Comparison of ENCODE assay signal across 8 cellular contexts in genomic region chr15:40941528-40942336, GRCh38. TPM values are rescaled to one million over a fixed set of nuclear protein-coding genes. Genes with fewer than 3 reads are reported as not detected.
DNase-seq lines count a peak whose midpoint lies in the region; ATAC-seq and TF ChIP-seq lines count a peak whose summit lies in the region.

No MANE protein-coding gene starts in this region.

- H3K4me3 ChIP-seq in SK-N-SH (ENCODE audit: low read depth in 2 of 2, low read length in 1 of 2) (peak overlapping the region; percentile 56 to 60), parathyroid adenoma (ENCODE audit: low read depth, low read length) (peak overlapping the region; percentile 47), upper lobe of right lung (peak overlapping the region; percentile 62)

- H3K27ac ChIP-seq in SK-N-SH (ENCODE audit: low read depth in 2 of 2, low read length in 1 of 2) (peak overlapping the region; percentile 33 to 85; a peak in 3 of 4 replicates), parathyroid adenoma (peak overlapping the region; percentile 69), upper lobe of right lung (peak overlapping the region; percentile 90)

- no peaks in the 10 kb centered on the region for H3K36me3 ChIP-seq in SK-N-SH (replicated peaks in 1 of 2; ENCODE audit: control insufficient read depth in 1 of 2, insufficient read depth in 2 of 2, low read length in 1 of 2)
- H3K36me3 ChIP-seq in parathyroid adenoma (ENCODE audit: control insufficient read depth, insufficient read depth, low read length), result no peaks in the 10 kb centered on the region
- H3K36me3 ChIP-seq in upper lobe of right lung, result no peaks in the 10 kb centered on the region

- intact Hi-C loops in Right ventricle myocardium superior (cut with DNase I) (loop anchor here (5.0 kb wide), 2 partner anchors 34 to 81 kb away; no protein-coding TSS in a partner anchor), upper lobe of right lung (cut with DNase I) (no loop called here)

- H3K4me3 Mint-ChIP-seq in activated naive CD8-positive, alpha-beta T cell treated with anti-CD3 and anti-CD28 coated beads for 36 hours, result peak overlapping the region; percentile 81

- CTCF ChIA-PET in SK-N-SH (lab: Yijun Ruan, JAX), result interaction anchor here (0.6 to 33.6 kb wide), 51 partner anchors 10 to 742 kb away, joined by 3 to 675 read pairs (median 5); partner anchors contain the start of genes CHAC1, CHP1, DLL4 and EXD1

- WGBS in SK-N-SH (ENCODE audit: low lambda C conversion rate), result 0% methylated on average over 4 of the region's 92 CpGs

- peak; percentile 84 for DNase-seq in DMS53 treated with DMSO at 0.1 percent for 48 hours (lab: John Stamatoyannopoulos, UW; ENCODE audit: unreplicated experiment)
- DNase-seq in HuH-7.5 (ENCODE audit: low spot score), result peak; percentile 85
- peak; percentile 97 for DNase-seq in SK-N-SH
- DNase-seq in activated naive CD8-positive, alpha-beta T cell treated with anti-CD3 and anti-CD28 coated beads for 36 hours, result peak; percentile 80
- peak; percentile 88 for DNase-seq in Right ventricle myocardium superior
- DNase-seq in upper lobe of right lung, result peak; percentile 93

- no peak for TF ChIP-seq EP300 in SK-N-SH (IDR thresholded peaks at IDR 0.05; ENCODE audit: borderline replicate concordance in 1 of 2, low read depth in 1 of 2, low read length in 1 of 2)

- no peaks in the 10 kb centered on the region for H3K36me3 Mint-ChIP-seq in activated naive CD8-positive, alpha-beta T cell treated with anti-CD3 and anti-CD28 coated beads for 36 hours

- H3K4me1 ChIP-seq in SK-N-SH (ENCODE audit: control insufficient read depth in 1 of 2, insufficient read depth in 2 of 2, low read depth in 1 of 2, low read length in 1 of 2) (peaks cover 7 to 26% of the 10 kb centered on the region in 2 experiments; a peak in 2 of 4 replicates), parathyroid adenoma (peaks cover 2% of the 10 kb centered on the region), upper lobe of right lung (peaks cover 31% of the 10 kb centered on the region)

- peak overlapping the region; percentile 66 for H3K9ac ChIP-seq in SK-N-SH
- H3K9ac ChIP-seq in parathyroid adenoma, result no peak overlapping the region

- peak overlapping the region; percentile 73 for H3K27ac Mint-ChIP-seq in activated naive CD8-positive, alpha-beta T cell treated with anti-CD3 and anti-CD28 coated beads for 36 hours

- no peaks in the 10 kb centered on the region for H3K9me2 ChIP-seq in SK-N-SH

- H3K4me2 ChIP-seq in SK-N-SH, result peak overlapping the region; percentile 76
- peak overlapping the region; percentile 78 for H3K4me2 ChIP-seq in parathyroid adenoma (ENCODE audit: low read length)

- no peaks in the 10 kb centered on the region for H3K9me3 Mint-ChIP-seq in activated naive CD8-positive, alpha-beta T cell treated with anti-CD3 and anti-CD28 coated beads for 36 hours

- no peaks in the 10 kb centered on the region for H3K27me3 Mint-ChIP-seq in activated naive CD8-positive, alpha-beta T cell treated with anti-CD3 and anti-CD28 coated beads for 36 hours

- TF ChIP-seq CTCF in SK-N-SH (IDR thresholded peaks at IDR 0.05), result peak; percentile 49
- TF ChIP-seq CTCF in parathyroid adenoma (IDR thresholded peaks at IDR 0.05), result no peak
- peak; percentile 47 for TF ChIP-seq CTCF in upper lobe of right lung (IDR thresholded peaks at IDR 0.05)

- peak; percentile 58 for ATAC-seq in GM21390 (IDR thresholded peaks at IDR 0.05; ENCODE audit: unreplicated experiment)
- peak; percentile 86 for ATAC-seq in Right ventricle myocardium superior (ENCODE audit: poor library complexity)
- ATAC-seq in upper lobe of right lung, result peak; percentile 93

- no peaks in the 10 kb centered on the region for H3K79me2 ChIP-seq in SK-N-SH (ENCODE audit: insufficient read depth)
- H3K79me2 ChIP-seq in parathyroid adenoma, result no peaks in the 10 kb centered on the region

- peak; percentile 50 for TF ChIP-seq RAD21 in SK-N-SH (IDR thresholded peaks at IDR 0.05; ENCODE audit: low read length)

- no peaks in the 10 kb centered on the region for H3K9me3 ChIP-seq in SK-N-SH
- H3K9me3 ChIP-seq in parathyroid adenoma (ENCODE audit: control insufficient read depth, low read length), result no peaks in the 10 kb centered on the region
- H3K9me3 ChIP-seq in upper lobe of right lung, result no peaks in the 10 kb centered on the region

- no peaks in the 10 kb centered on the region for H4K20me1 ChIP-seq in SK-N-SH (ENCODE audit: insufficient read depth)

- peaks cover 16% of the 10 kb centered on the region for H3F3A ChIP-seq in SK-N-SH (replicated peaks; ENCODE audit: insufficient read depth)

- POLR2A ChIA-PET in SK-N-SH (lab: Yijun Ruan, JAX), result interaction anchor here (0.8 to 3.4 kb wide), 8 partner anchors 11 to 174 kb away, joined by 3 to 47 read pairs (median 4); partner anchors contain the start of genes CHAC1 and INO80

- peak overlapping the region; percentile 91 for H2AFZ ChIP-seq in SK-N-SH (ENCODE audit: low read depth)
- H2AFZ ChIP-seq in parathyroid adenoma, result peak overlapping the region; percentile 89

- peaks cover 33% of the 10 kb centered on the region for H3K4me1 Mint-ChIP-seq in activated naive CD8-positive, alpha-beta T cell treated with anti-CD3 and anti-CD28 coated beads for 36 hours

- H3K27me3 ChIP-seq in SK-N-SH (ENCODE audit: insufficient read depth) (no peaks in the 10 kb centered on the region), parathyroid adenoma (ENCODE audit: control insufficient read depth, insufficient read depth, low read length) (no peaks in the 10 kb centered on the region), upper lobe of right lung (no peaks in the 10 kb centered on the region)

TF ChIP-seq in SK-N-SH, 30 proteins besides CTCF, POLR2A, EP300 and RAD21 (continues in another document):
- TF ChIP-seq TCF12 (IDR thresholded peaks at IDR 0.05), result no peak
- no peak for TF ChIP-seq NRF1 (IDR thresholded peaks at IDR 0.05; ENCODE audit: low read depth, low read length)
- no peak for TF ChIP-seq RCOR1 (IDR thresholded peaks at IDR 0.05; ENCODE audit: low read length)
- no peak for TF ChIP-seq ZBTB33 (IDR thresholded peaks at IDR 0.05; ENCODE audit: borderline replicate concordance, low read depth)
- TF ChIP-seq FOXM1 (IDR thresholded peaks at IDR 0.05; ENCODE audit: low read depth), result no peak
- no peak for TF ChIP-seq USF2 (IDR thresholded peaks at IDR 0.05; ENCODE audit: borderline replicate concordance, low read depth, low read length)
- peak; percentile 11; the same call in 1 of the 2 replicates for TF ChIP-seq TAF1 (IDR thresholded peaks at IDR 0.05; ENCODE audit: borderline replicate concordance, low read depth, low read length)
- peak; percentile 56 for TF ChIP-seq SMC3 (IDR thresholded peaks at IDR 0.05; ENCODE audit: low read depth, low read length)
- TF ChIP-seq POLR2AphosphoS5 (IDR thresholded peaks at IDR 0.05; ENCODE audit: low read depth, low read length), result peak; percentile 55; the same call in 1 of the 2 replicates
- peak; percentile 74; the same call in 1 of the 2 replicates for TF ChIP-seq MXI1 (IDR thresholded peaks at IDR 0.05; ENCODE audit: low read depth, low read length)
- no peak for TF ChIP-seq GABPA (IDR thresholded peaks at IDR 0.05; ENCODE audit: low read depth)
- peak; percentile 77 for TF ChIP-seq USF1 (IDR thresholded peaks at IDR 0.05; ENCODE audit: borderline replicate concordance, low read depth)

RNA-seq across cellular contexts. Expression of gene CHAC1, which starts 11.5 kb away (rescaled TPM):
- 9.3 and 12.3 TPM in 2 replicates for polyA plus RNA-seq in SK-N-SH (2012; rRNA removed)
- 4.5 and 6.0 TPM in 2 replicates for polyA plus RNA-seq in SK-N-SH (2012; cell fraction: cytosol; rRNA removed)
- 8.1 and 10.9 TPM in 2 replicates for polyA plus RNA-seq in SK-N-SH (2012; cell fraction: nucleus; rRNA removed)
- total RNA-seq in activated naive CD8-positive, alpha-beta T cell treated with anti-CD3 and anti-CD28 coated beads for 36 hours, result 10 to 100 TPM; 43.9 to 45.8 TPM
- total RNA-seq in Right ventricle myocardium superior, result 0.46 TPM
- 4.4 TPM for total RNA-seq in upper lobe of right lung

RNA-seq across cellular contexts. Expression of gene DLL4, which starts 12.6 kb away (rescaled TPM):
- polyA plus RNA-seq in SK-N-SH (2012; rRNA removed), result 0.03 TPM in 2 replicates
- 0.01 and 0.03 TPM in 2 replicates for polyA plus RNA-seq in SK-N-SH (2012; cell fraction: cytosol; rRNA removed)
- polyA plus RNA-seq in SK-N-SH (2012; cell fraction: nucleus; rRNA removed), result 0.13 and 0.14 TPM in 2 replicates
- not detected for total RNA-seq in activated naive CD8-positive, alpha-beta T cell treated with anti-CD3 and anti-CD28 coated beads for 36 hours
- total RNA-seq in Right ventricle myocardium superior (10.7 TPM), upper lobe of right lung (22.0 TPM)

RNA-seq across cellular contexts. Expression of gene VPS18, which starts 47.5 kb away (rescaled TPM):
- polyA plus RNA-seq in SK-N-SH (2012; rRNA removed), result 13.5 and 14.1 TPM in 2 replicates
- polyA plus RNA-seq in SK-N-SH (2012; cell fraction: cytosol; rRNA removed), result 4.9 and 8.1 TPM in 2 replicates
- 20.3 TPM in 2 replicates for polyA plus RNA-seq in SK-N-SH (2012; cell fraction: nucleus; rRNA removed)
- 10 to 100 TPM; 12.1 to 13.2 TPM for total RNA-seq in activated naive CD8-positive, alpha-beta T cell treated with anti-CD3 and anti-CD28 coated beads for 36 hours
- total RNA-seq in Right ventricle myocardium superior (18.4 TPM), upper lobe of right lung (24.5 TPM)

Comparison
In these comparisons a context has a peak if more than half of its experiments do, and no peak if none do; other contexts are left out.
1. Peak in every context shown above with its lines: DNase-seq, ATAC-seq, H3K4me3 ChIP-seq and H3K27ac ChIP-seq.
2. RNA of gene DLL4, which starts 12.6 kb away (total RNA-seq): 22.0 TPM in upper lobe of right lung (single experiment) and 10.7 TPM in Right ventricle myocardium superior (single experiment); not detected in activated naive CD8-positive, alpha-beta T cell treated with anti-CD3 and anti-CD28 coated beads for 36 hours; every median in the first group is over 10 times any median in the second.